1 cellular context compared by ENCODE assay signal in the genomic region with DNA sequence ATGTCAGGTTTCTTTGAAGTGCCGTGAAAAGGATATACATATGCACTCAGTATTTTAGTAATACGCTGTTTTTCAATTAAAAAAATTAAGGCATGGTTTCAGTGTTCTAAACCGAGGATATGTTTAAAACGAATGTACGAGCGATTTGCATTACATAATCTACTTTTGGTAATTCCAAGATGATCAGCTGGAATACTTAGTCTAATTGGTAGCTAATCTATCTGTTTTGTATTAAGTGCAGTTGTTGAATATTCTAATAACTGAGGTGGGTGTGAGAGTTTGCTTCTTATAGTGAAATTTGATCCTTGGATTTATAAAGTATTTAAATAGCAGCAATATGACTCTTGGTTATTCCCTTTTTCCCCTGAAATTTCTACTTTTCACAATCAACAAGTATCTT.
TF ChIP-seq lines count a peak whose summit lies in the region.

No MANE protein-coding gene starts in this region.

TF ChIP-seq in K562, 482 proteins besides CTCF, POLR2A, EP300 and RAD21 (continued from another document):
- TF ChIP-seq, protein P1, sequence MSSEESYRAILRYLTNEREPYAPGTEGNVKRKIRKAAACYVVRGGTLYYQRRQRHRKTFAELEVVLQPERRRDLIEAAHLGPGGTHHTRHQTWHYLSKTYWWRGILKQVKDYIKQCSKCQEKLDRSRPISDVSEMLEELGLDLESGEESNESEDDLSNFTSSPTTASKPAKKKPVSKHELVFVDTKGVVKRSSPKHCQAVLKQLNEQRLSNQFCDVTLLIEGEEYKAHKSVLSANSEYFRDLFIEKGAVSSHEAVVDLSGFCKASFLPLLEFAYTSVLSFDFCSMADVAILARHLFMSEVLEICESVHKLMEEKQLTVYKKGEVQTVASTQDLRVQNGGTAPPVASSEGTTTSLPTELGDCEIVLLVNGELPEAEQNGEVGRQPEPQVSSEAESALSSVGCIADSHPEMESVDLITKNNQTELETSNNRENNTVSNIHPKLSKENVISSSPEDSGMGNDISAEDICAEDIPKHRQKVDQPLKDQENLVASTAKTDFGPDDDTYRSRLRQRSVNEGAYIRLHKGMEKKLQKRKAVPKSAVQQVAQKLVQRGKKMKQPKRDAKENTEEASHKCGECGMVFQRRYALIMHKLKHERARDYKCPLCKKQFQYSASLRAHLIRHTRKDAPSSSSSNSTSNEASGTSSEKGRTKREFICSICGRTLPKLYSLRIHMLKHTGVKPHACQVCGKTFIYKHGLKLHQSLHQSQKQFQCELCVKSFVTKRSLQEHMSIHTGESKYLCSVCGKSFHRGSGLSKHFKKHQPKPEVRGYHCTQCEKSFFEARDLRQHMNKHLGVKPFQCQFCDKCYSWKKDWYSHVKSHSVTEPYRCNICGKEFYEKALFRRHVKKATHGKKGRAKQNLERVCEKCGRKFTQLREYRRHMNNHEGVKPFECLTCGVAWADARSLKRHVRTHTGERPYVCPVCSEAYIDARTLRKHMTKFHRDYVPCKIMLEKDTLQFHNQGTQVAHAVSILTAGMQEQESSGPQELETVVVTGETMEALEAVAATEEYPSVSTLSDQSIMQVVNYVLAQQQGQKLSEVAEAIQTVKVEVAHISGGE (CRISPR knock-in tag; IDR thresholded peaks at IDR 0.05), result no peak
- TF ChIP-seq, protein P2, sequence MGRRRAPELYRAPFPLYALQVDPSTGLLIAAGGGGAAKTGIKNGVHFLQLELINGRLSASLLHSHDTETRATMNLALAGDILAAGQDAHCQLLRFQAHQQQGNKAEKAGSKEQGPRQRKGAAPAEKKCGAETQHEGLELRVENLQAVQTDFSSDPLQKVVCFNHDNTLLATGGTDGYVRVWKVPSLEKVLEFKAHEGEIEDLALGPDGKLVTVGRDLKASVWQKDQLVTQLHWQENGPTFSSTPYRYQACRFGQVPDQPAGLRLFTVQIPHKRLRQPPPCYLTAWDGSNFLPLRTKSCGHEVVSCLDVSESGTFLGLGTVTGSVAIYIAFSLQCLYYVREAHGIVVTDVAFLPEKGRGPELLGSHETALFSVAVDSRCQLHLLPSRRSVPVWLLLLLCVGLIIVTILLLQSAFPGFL (CRISPR knock-in tag; IDR thresholded peaks at IDR 0.05), result no peak
- no peak for TF ChIP-seq ETS2 (tag; IDR thresholded peaks at IDR 0.05; ENCODE audit: borderline replicate concordance, poor library complexity, severe bottlenecking)
- peak; percentile 66 for TF ChIP-seq DACH1 (IDR thresholded peaks at IDR 0.05; ENCODE audit: partially characterized antibody)
- no peak for TF ChIP-seq ETV5 (CRISPR knock-in tag; IDR thresholded peaks at IDR 0.05; ENCODE audit: low read depth)
- TF ChIP-seq KDM1A (IDR thresholded peaks at IDR 0.05), result no peak
- TF ChIP-seq TRIM28 (IDR thresholded peaks at IDR 0.05), result no peak
